In genomic region chr16:14530046-14530445, GRCh38 we compare ENCODE assay signal across 20 cellular contexts.
"Had no signal": no experiment of that assay in that cellular context is flagged by ENCODE, and none has a peak within 500 bp of the region (broad histone marks: within the 10 kb centered on the region; RNA-seq: fewer than 3 reads in every experiment).

No MANE protein-coding gene starts in this region.

- H3K36me3 ChIP-seq: MG63, SJCRH30 had no signal

- ATAC-seq: Right ventricle myocardium inferior had no signal

- H3K4me3 ChIP-seq: MG63, SJCRH30 had no signal

- H3K27ac ChIP-seq: SJCRH30 had no signal

- DNase-seq: IMR-90, Karpas-422, KG1, MG63, NCI-H1092 treated with DMSO at 0.1 percent for 48 hours, NCI-H1436, NCI-H187, NCI-H2029, NCI-H2081 treated with DMSO at 0.1 percent for 48 hours, NCI-H2171, NCI-H226, NCI-H446, NCI-H510A, NCI-H524 treated with DMSO at 0.1 percent for 48 hours, NCI-H69, NCI-H774, SHP77 treated with DMSO at 0.1 percent for 48 hours, T-helper 1 cell had no signal

- H3K9me3 ChIP-seq: MG63, SJCRH30 had no signal

- H3K27me3 ChIP-seq: MG63, SJCRH30 had no signal
